14 cellular contexts compared by ENCODE assay signal in the genomic region with DNA sequence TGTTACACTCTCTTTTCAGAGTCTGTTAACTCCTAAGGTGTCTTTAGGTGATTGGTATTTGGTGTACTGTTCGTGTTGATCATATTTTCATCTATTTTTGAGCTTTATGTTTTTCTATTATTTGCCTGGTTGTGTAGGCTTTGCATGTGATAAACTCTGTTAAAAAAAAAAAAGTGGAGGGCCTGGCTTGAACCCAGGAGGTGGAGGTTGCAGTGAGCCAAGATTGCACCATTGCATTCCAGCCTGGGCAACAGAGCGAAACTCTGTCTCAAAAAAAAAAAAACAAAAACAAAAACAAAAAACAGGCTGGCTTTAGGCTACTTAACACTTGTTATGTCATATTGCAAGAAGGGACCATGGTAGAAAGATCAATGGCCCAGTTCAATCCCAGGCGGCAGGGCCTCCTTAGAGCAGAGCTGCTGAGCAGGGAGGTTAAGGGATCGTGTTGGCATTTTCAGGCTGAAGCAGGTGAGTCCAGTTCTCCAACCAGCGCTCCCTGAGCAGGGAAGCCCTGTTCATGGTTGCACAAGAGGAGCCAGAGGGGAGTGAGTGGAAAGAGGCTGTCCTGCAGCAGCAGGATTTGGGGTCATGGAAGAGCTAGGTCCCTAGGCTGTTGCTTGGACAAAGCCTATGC. TPM values are rescaled to one million over a fixed set of nuclear protein-coding genes. Genes with fewer than 3 reads are reported as not detected.
DNase-seq lines count a peak whose midpoint lies in the region; ATAC-seq and TF ChIP-seq lines count a peak whose summit lies in the region.
"Had no signal": no experiment of that assay in that cellular context is flagged by ENCODE, and none has a peak within 500 bp of the region (broad histone marks: within the 10 kb centered on the region; RNA-seq: fewer than 3 reads in every experiment).

No MANE protein-coding gene starts in this region.

- peak overlapping the region; percentile 42; the same call in 1 of the 2 replicates for H3K27ac ChIP-seq in ACC112 (ENCODE audit: low read depth, low read length)
- peak overlapping the region; percentile 52 for H3K27ac ChIP-seq in RWPE1

- peaks cover 84% of the 10 kb centered on the region for H3K79me2 ChIP-seq in ACC112 (ENCODE audit: control insufficient read depth, insufficient read depth, low read length, unreplicated experiment)

- no peak for TF ChIP-seq CTCF in RWPE1 (conservative IDR thresholded peaks at IDR 0.05; ENCODE audit: low read depth)
- TF ChIP-seq CTCF in fibroblast of pulmonary artery (IDR thresholded peaks at IDR 0.05; ENCODE audit: low read length, missing control alignments): no peak
- TF ChIP-seq CTCF in GM13976 (IDR thresholded peaks at IDR 0.05; ENCODE audit: borderline replicate concordance, control extremely low read depth, extremely low read depth, insufficient read depth, missing control alignments): no peak

- H3K4me3 ChIP-seq in ACC112 (ENCODE audit: low read depth, low read length) (no peak overlapping the region), fibroblast of pulmonary artery (replicated peaks; ENCODE audit: low read depth, low read length) (no peak overlapping the region)

- CTCF ChIA-PET in RWPE1 (lab: Yijun Ruan, JAX): interaction anchor here (0.6 to 0.7 kb wide), 3 partner anchors 10 to 142 kb away, joined by 3 read pairs; no protein-coding TSS in a partner anchor

- peaks cover 0 to 12% (median 0%) of the 10 kb centered on the region in 3 donors for H3K36me3 Mint-ChIP-seq in naive thymus-derived CD8-positive, alpha-beta T cell
- H3K36me3 Mint-ChIP-seq in effector memory CD8-positive, alpha-beta T cell (ENCODE audit: insufficient read depth): peaks cover 2% of the 10 kb centered on the region

- H3K4me3 Mint-ChIP-seq in naive thymus-derived CD8-positive, alpha-beta T cell: peak overlapping the region in 2 of 10 donors; percentile 28 to 41
- no peak overlapping the region for H3K4me3 Mint-ChIP-seq in effector memory CD8-positive, alpha-beta T cell

- POLR2A ChIA-PET in RWPE1 (lab: Yijun Ruan, JAX; ENCODE audit: low non-redundant PET): no interaction called here
- POLR2A ChIA-PET in naive thymus-derived CD8-positive, alpha-beta T cell (lab: Charles Lee): interaction anchor here (0.7 to 2.6 kb wide), 4 partner anchors 57 to 191 kb away, joined by 3 to 9 read pairs (median 4); no protein-coding TSS in a partner anchor

- H2AFZ ChIP-seq in ACC112 (ENCODE audit: low read length, unreplicated experiment): no peak overlapping the region

- no peak for ATAC-seq in naive thymus-derived CD8-positive, alpha-beta T cell
- ATAC-seq in effector memory CD8-positive, alpha-beta T cell (replicated peaks): no peak

- in situ Hi-C loops in GM13976 (cut with MboI; ENCODE audit: low sequenced_read_pairs, unreplicated experiment): no loop called here

- peaks cover 37 to 86% (median 77%) of the 10 kb centered on the region in 4 donors for H3K4me1 Mint-ChIP-seq in naive thymus-derived CD8-positive, alpha-beta T cell
- H3K4me1 Mint-ChIP-seq in effector memory CD8-positive, alpha-beta T cell (ENCODE audit: low read depth in 2 of 2): peaks cover 16 to 20% of the 10 kb centered on the region in 2 donors

- H3K9me3 Mint-ChIP-seq in naive thymus-derived CD8-positive, alpha-beta T cell: no peaks in the 10 kb centered on the region
- H3K9me3 Mint-ChIP-seq in effector memory CD8-positive, alpha-beta T cell: no peaks in the 10 kb centered on the region

- H3K27ac Mint-ChIP-seq in naive thymus-derived CD8-positive, alpha-beta T cell: peak overlapping the region; percentile 54 to 96 (median 88)
- peak overlapping the region in 1 of 2 donors; percentile 64 for H3K27ac Mint-ChIP-seq in effector memory CD8-positive, alpha-beta T cell

- peaks cover 43% of the 10 kb centered on the region for H3K4me1 ChIP-seq in ACC112 (ENCODE audit: control insufficient read depth, insufficient read depth, low read length, unreplicated experiment)

- no peaks in the 10 kb centered on the region for H3K27me3 Mint-ChIP-seq in naive thymus-derived CD8-positive, alpha-beta T cell
- no peaks in the 10 kb centered on the region for H3K27me3 Mint-ChIP-seq in effector memory CD8-positive, alpha-beta T cell

- H3K27me3 ChIP-seq in ACC112 (ENCODE audit: insufficient read depth, low read length): no peaks in the 10 kb centered on the region

- DNase-seq in RWPE1 (ENCODE audit: low spot score) (no peak), fibroblast of pulmonary artery (ENCODE audit: low read depth) (peak; percentile 51), NCI-H1694 (lab: John Stamatoyannopoulos, UW) (no peak), NCI-H524 treated with DMSO at 0.1 percent for 48 hours (lab: John Stamatoyannopoulos, UW) (no peak), GM13976 (ENCODE audit: low spot score) (no peak)
- DNase-seq in naive thymus-derived CD8-positive, alpha-beta T cell: no peak
- no peak for DNase-seq in effector memory CD8-positive, alpha-beta T cell
- DNase-seq: activated CD8-positive, alpha-beta memory T cell treated with anti-CD3 and anti-CD28 coated beads, Interleukin-2, amount 50 U/mL, for 4 hours; DMS53; effector CD4-positive, alpha-beta T cell; mesendoderm; NK-92 treated with Interleukin-12 subunit alpha and Interleukin-12 subunit beta, amount 100 ng/mL, for 24 hours; occipital lobe had no signal

- H3K36me3 ChIP-seq in ACC112 (ENCODE audit: insufficient read depth, low read length): peaks cover 46% of the 10 kb centered on the region

RNA-seq across cellular contexts. Expression of a gene that starts 8.5 kb away (rescaled TPM):
- 10 to 100 TPM; 50.2 to 54.4 TPM for total RNA-seq in naive thymus-derived CD8-positive, alpha-beta T cell
- polyA plus RNA-seq in naive thymus-derived CD8-positive, alpha-beta T cell: 100 to 1,000 TPM in 1 of 3 donors, 10 to 100 TPM in 2; 39.9 to 107 (median 71.3) TPM
